ENCODE assay signal across 8 cellular contexts in the genomic region with DNA sequence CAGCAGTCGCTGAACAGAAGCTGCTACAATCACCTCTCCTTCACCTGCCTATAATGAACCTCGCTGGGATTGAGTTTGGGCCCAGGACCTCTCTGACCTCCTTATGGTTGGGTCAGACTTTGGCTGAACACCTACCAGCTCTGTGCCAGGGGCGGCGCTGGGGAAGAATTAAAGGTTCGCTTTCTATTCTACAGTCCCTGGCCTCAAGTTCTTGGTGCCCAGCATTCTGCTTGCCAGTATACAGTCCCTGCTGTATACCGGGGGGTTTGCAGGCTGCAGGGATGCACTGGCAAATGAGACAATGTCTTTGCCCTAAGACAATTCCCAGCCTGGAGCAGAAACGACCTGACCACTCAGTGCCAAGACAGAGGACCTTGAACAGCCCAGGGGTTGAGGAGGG. TPM values are rescaled to one million over a fixed set of nuclear protein-coding genes. Genes with fewer than 3 reads are reported as not detected.
DNase-seq lines count a peak whose midpoint lies in the region; ATAC-seq and TF ChIP-seq lines count a peak whose summit lies in the region.

No MANE protein-coding gene starts in this region.

- no peaks in the 10 kb centered on the region for H3K4me1 ChIP-seq in BE2C

- no peak overlapping the region for H3K27ac Mint-ChIP-seq in MCF 10A (ENCODE audit: low read depth, unreplicated experiment)
- H3K27ac Mint-ChIP-seq in naive thymus-derived CD8-positive, alpha-beta T cell, result peak overlapping the region in 9 of 10 donors; percentile 57 to 90 (median 75)

- H3K4me3 ChIP-seq in BE2C (ENCODE audit: low read depth, low read length), result peak overlapping the region; percentile 85

- no peaks in the 10 kb centered on the region for H3K27me3 Mint-ChIP-seq in MCF 10A (ENCODE audit: insufficient read depth, unreplicated experiment)
- H3K27me3 Mint-ChIP-seq in naive thymus-derived CD8-positive, alpha-beta T cell, result no peaks in the 10 kb centered on the region

- H3K27me3 ChIP-seq in BE2C, result no peaks in the 10 kb centered on the region

- no peaks in the 10 kb centered on the region for H3K36me3 Mint-ChIP-seq in MCF 10A (ENCODE audit: insufficient read depth, unreplicated experiment)
- H3K36me3 Mint-ChIP-seq in naive thymus-derived CD8-positive, alpha-beta T cell, result no peaks in the 10 kb centered on the region

- no peaks in the 10 kb centered on the region for H3K9me3 Mint-ChIP-seq in MCF 10A (ENCODE audit: unreplicated experiment)
- H3K9me3 Mint-ChIP-seq in naive thymus-derived CD8-positive, alpha-beta T cell, result no peaks in the 10 kb centered on the region

- intact Hi-C loops in MCF 10A (cut with micrococcal nuclease), result no loop called here

- BruUV-seq in MCF 10A (replicated peaks; lab: Mats Ljungman, UMichigan), result no TSS peak

- no peaks in the 10 kb centered on the region for H3K9me3 ChIP-seq in BE2C

- no peak for ATAC-seq in naive thymus-derived CD8-positive, alpha-beta T cell
- ATAC-seq in GM19351 (IDR thresholded peaks at IDR 0.05; ENCODE audit: unreplicated experiment), result no peak

- H3K36me3 ChIP-seq in BE2C, result no peaks in the 10 kb centered on the region

- CTCF ChIA-PET in MCF 10A (lab: Yijun Ruan, JAX), result interaction anchor here (0.5 to 1.6 kb wide), 7 partner anchors 12 to 104 kb away, joined by 3 to 4 read pairs (median 3); no protein-coding TSS in a partner anchor

- H3K4me1 Mint-ChIP-seq in MCF 10A (ENCODE audit: insufficient read depth, unreplicated experiment), result peaks cover 6% of the 10 kb centered on the region
- peaks cover 20 to 39% (median 37%) of the 10 kb centered on the region in 4 donors for H3K4me1 Mint-ChIP-seq in naive thymus-derived CD8-positive, alpha-beta T cell

- TF ChIP-seq CTCF in BE2C (IDR thresholded peaks at IDR 0.05; ENCODE audit: low read depth, low read length) (no peak), MCF 10A (IDR thresholded peaks at IDR 0.05; ENCODE audit: unreplicated experiment) (no peak)

- POLR2A ChIA-PET in MCF 10A (lab: Yijun Ruan, JAX), result interaction anchor here (0.7 to 1.3 kb wide), 2 partner anchors 11 to 19 kb away, joined by 3 read pairs; no protein-coding TSS in a partner anchor
- POLR2A ChIA-PET in naive thymus-derived CD8-positive, alpha-beta T cell (lab: Charles Lee), result interaction anchor here (0.6 to 1.6 kb wide), 5 partner anchors 25 to 365 kb away, joined by 3 to 6 read pairs (median 4); a partner anchor contains a TSS

- peak overlapping the region; percentile 67 for H3K4me3 Mint-ChIP-seq in MCF 10A (ENCODE audit: unreplicated experiment)
- peak overlapping the region; percentile 46 to 82 (median 76) for H3K4me3 Mint-ChIP-seq in naive thymus-derived CD8-positive, alpha-beta T cell

- DNase-seq in BE2C (no peak), HuH-7 (ENCODE audit: low spot score) (peak; percentile 49), MCF 10A (ENCODE audit: unreplicated experiment) (no peak), DMS79 treated with DMSO at 0.1 percent for 48 hours (lab: John Stamatoyannopoulos, UW) (no peak), cerebellum (ENCODE audit: low spot score) (no peak), SIG-M5 treated with dmso at 0.1 percent for 504 hours (lab: John Stamatoyannopoulos, UW; ENCODE audit: unreplicated experiment) (no peak)
- DNase-seq in naive thymus-derived CD8-positive, alpha-beta T cell, result peak in 2 of 10 donors; percentile 5 to 6

RNA-seq across cellular contexts. Expression of a gene that starts 0.9 kb away (rescaled TPM):
- 21.8 TPM for polyA plus RNA-seq in BE2C (2012; ENCODE audit: insufficient read depth, insufficient read length, low read depth)
- 9.4 and 13.1 TPM in 2 replicates for total RNA-seq in MCF 10A (2022)
- 10 to 100 TPM; 29.9 to 35.0 TPM for total RNA-seq in naive thymus-derived CD8-positive, alpha-beta T cell
- 10 to 100 TPM; 18.2 to 28.7 (median 19.9) TPM for polyA plus RNA-seq in naive thymus-derived CD8-positive, alpha-beta T cell
- total RNA-seq in cerebellum, result 90.7 TPM
